Comparison of ENCODE assay signal across 11 cellular contexts in genomic region chr16:59412275-59412841, GRCh38.
A peak's percentile ranks its signal among the peaks of the same experiment; 100 is the strongest.
DNase-seq lines count a peak whose midpoint lies in the region; ATAC-seq and TF ChIP-seq lines count a peak whose summit lies in the region.
"Had no signal": no experiment of that assay in that cellular context is flagged by ENCODE, and none has a peak within 500 bp of the region (broad histone marks: within the 10 kb centered on the region; RNA-seq: fewer than 3 reads in every experiment).

No MANE protein-coding gene starts in this region.

- no peaks in the 10 kb centered on the region for H3K36me3 Mint-ChIP-seq in endodermal cell (ENCODE audit: low read depth)
- H3K36me3 Mint-ChIP-seq: activated naive CD8-positive, alpha-beta T cell had no signal

- TF ChIP-seq CTCF in DOHH2 (IDR thresholded peaks at IDR 0.05; ENCODE audit: low read depth, low read length, poor library complexity, severe bottlenecking): peak; percentile 29
- TF ChIP-seq CTCF in endodermal cell (conservative IDR thresholded peaks at IDR 0.05): peak; percentile 86
- peak; percentile 63 for TF ChIP-seq CTCF in osteoblast (IDR thresholded peaks at IDR 0.05; ENCODE audit: extremely low read depth, low read depth, low read length)

- no peak overlapping the region for H3K27ac Mint-ChIP-seq in endodermal cell
- H3K27ac Mint-ChIP-seq: activated naive CD8-positive, alpha-beta T cell; stimulated activated naive CD8-positive, alpha-beta T cell treated with anti-CD3 and anti-CD28 coated beads, Interleukin-15, Interleukin-2, amounts not matched to agents 100 ng/mL and 50 ng/mL, for 24 hours had no signal

- H3K9me3 ChIP-seq in DOHH2 (ENCODE audit: control insufficient read depth, insufficient read depth, low read length) (no peaks in the 10 kb centered on the region), endodermal cell (ENCODE audit: control insufficient read depth, low read length) (no peaks in the 10 kb centered on the region), osteoblast (ENCODE audit: low read depth, low read length) (no peaks in the 10 kb centered on the region), aorta (ENCODE audit: control insufficient read depth, low read length) (no peaks in the 10 kb centered on the region)

- no peaks in the 10 kb centered on the region for H3F3A ChIP-seq in DOHH2 (ENCODE audit: control insufficient read depth, insufficient read depth)

- H2AFZ ChIP-seq in osteoblast (ENCODE audit: low read length): peak overlapping the region; percentile 27

- H3K27ac ChIP-seq in DOHH2 (ENCODE audit: low read depth, low read length) (no peak overlapping the region), endodermal cell (ENCODE audit: low read depth, low read length) (no peak overlapping the region), osteoblast (ENCODE audit: low read depth, low read length) (no peak overlapping the region), aorta (ENCODE audit: low read depth in 1 of 2, low read length in 2 of 2) (no peak overlapping the region)

- H3K4me2 ChIP-seq in DOHH2 (ENCODE audit: low read length) (no peak overlapping the region), osteoblast (ENCODE audit: insufficient read depth, low read length) (peak overlapping the region; percentile 48)

- DNase-seq in NCI-H460 (ENCODE audit: extremely low read depth, low read depth) (peak; percentile 55), endodermal cell (no peak), osteoblast (ENCODE audit: insufficient read length, low spot score, missing footprints) (no peak), aorta (no peak), GOT3 (lab: John Stamatoyannopoulos, UW) (no peak)
- DNase-seq: stimulated activated CD4-positive, alpha-beta T cell treated with anti-CD3 and anti-CD28 coated beads, Interleukin-15, amount 100 ng/mL, for 24 hours had no signal

- no peak overlapping the region for H3K9ac ChIP-seq in endodermal cell (ENCODE audit: extremely low read depth, low read length, poor library complexity, severe bottlenecking)

- H3K79me2 ChIP-seq in DOHH2 (ENCODE audit: control insufficient read depth, low read length): no peaks in the 10 kb centered on the region
- H3K79me2 ChIP-seq in osteoblast (ENCODE audit: insufficient read depth, low read length): no peaks in the 10 kb centered on the region

- H3K4me1 Mint-ChIP-seq in endodermal cell: peaks cover 7% of the 10 kb centered on the region

- no peaks in the 10 kb centered on the region for H3K9me2 ChIP-seq in DOHH2 (replicated peaks; ENCODE audit: control insufficient read depth, low read length)

- peaks cover 5% of the 10 kb centered on the region for H3K9me3 Mint-ChIP-seq in endodermal cell

- intact Hi-C loops in aorta (cut with DNase I): no loop called here

- H3K27me3 ChIP-seq in DOHH2 (ENCODE audit: control insufficient read depth, low read length): no peaks in the 10 kb centered on the region
- H3K27me3 ChIP-seq in endodermal cell (ENCODE audit: control insufficient read depth, insufficient read depth, low read length, poor library complexity, severe bottlenecking): no peaks in the 10 kb centered on the region
- no peaks in the 10 kb centered on the region for H3K27me3 ChIP-seq in osteoblast (ENCODE audit: insufficient read depth, low read length)
- H3K27me3 ChIP-seq in aorta (ENCODE audit: control insufficient read depth in 1 of 2, insufficient read depth in 2 of 2, low read length in 1 of 2): no peaks in the 10 kb centered on the region

- H3K4me1 ChIP-seq in DOHH2 (ENCODE audit: control insufficient read depth, low read length) (no peaks in the 10 kb centered on the region), endodermal cell (ENCODE audit: control insufficient read depth, insufficient read depth, low read length) (no peaks in the 10 kb centered on the region), osteoblast (ENCODE audit: insufficient read depth, low read length) (no peaks in the 10 kb centered on the region), aorta (ENCODE audit: control insufficient read depth in 1 of 2, insufficient read depth in 2 of 2, low read length in 2 of 2) (no peaks in the 10 kb centered on the region)

- H3K4me3 ChIP-seq in DOHH2 (ENCODE audit: low read length) (no peak overlapping the region), endodermal cell (ENCODE audit: low read length) (no peak overlapping the region), osteoblast (ENCODE audit: insufficient read depth, low read length) (peak overlapping the region; percentile 20), aorta (ENCODE audit: low read length in 2 of 2) (no peak overlapping the region)

- WGBS in endodermal cell (ENCODE audit: insufficient coverage in 1 of 2, insufficient read length in 1 of 2), 2 experiments: 73 to 100% methylated on average over 3 of the region's 3 CpGs
- 25 to 28% methylated on average over 3 of the region's 3 CpGs for WGBS in aorta, 2 donors

- H3K36me3 ChIP-seq in DOHH2 (ENCODE audit: control insufficient read depth, low read length) (no peaks in the 10 kb centered on the region), endodermal cell (ENCODE audit: control insufficient read depth, insufficient read depth, low read length) (no peaks in the 10 kb centered on the region), osteoblast (ENCODE audit: insufficient read depth, low read length) (no peaks in the 10 kb centered on the region), aorta (ENCODE audit: control insufficient read depth in 1 of 2, insufficient read depth in 2 of 2, low read length in 1 of 2) (no peaks in the 10 kb centered on the region)

- no peaks in the 10 kb centered on the region for H3K27me3 Mint-ChIP-seq in endodermal cell (ENCODE audit: insufficient read depth)
- H3K27me3 Mint-ChIP-seq: activated naive CD8-positive, alpha-beta T cell; stimulated activated naive CD8-positive, alpha-beta T cell treated with anti-CD3 and anti-CD28 coated beads, Interleukin-15, Interleukin-2, amounts not matched to agents 100 ng/mL and 50 ng/mL, for 24 hours had no signal

- no peaks in the 10 kb centered on the region for H4K20me1 ChIP-seq in DOHH2 (ENCODE audit: control insufficient read depth, insufficient read depth, low read depth, low read length)
- H4K20me1 ChIP-seq in osteoblast (ENCODE audit: insufficient read depth, low read length): no peaks in the 10 kb centered on the region

- ATAC-seq in GM19395 (IDR thresholded peaks at IDR 0.05; ENCODE audit: unreplicated experiment): no peak
- ATAC-seq in aorta (ENCODE audit: low FRiP score): no peak
- ATAC-seq in GM21423 (IDR thresholded peaks at IDR 0.05; ENCODE audit: unreplicated experiment): no peak

- no peak overlapping the region for H3K4me3 Mint-ChIP-seq in endodermal cell
- H3K4me3 Mint-ChIP-seq: activated naive CD8-positive, alpha-beta T cell; stimulated activated naive CD8-positive, alpha-beta T cell treated with anti-CD3 and anti-CD28 coated beads, Interleukin-15, Interleukin-2, amounts not matched to agents 100 ng/mL and 50 ng/mL, for 24 hours had no signal

Comparison
In these comparisons a context has a peak if more than half of its experiments do, and no peak if none do; other contexts are left out.
1. CTCF ChIP-seq: peak in every context shown above with its lines; median percentile 86 in endodermal cell; 63 in osteoblast; 29 in DOHH2.